Comparison of ENCODE assay signal across 31 cellular contexts in genomic region chr5:141077826-141078225, GRCh38. TPM values are rescaled to one million over a fixed set of nuclear protein-coding genes. Genes with fewer than 3 reads are reported as not detected.
A peak's percentile ranks its signal among the peaks of the same experiment; 100 is the strongest.
DNase-seq lines count a peak whose midpoint lies in the region; ATAC-seq and TF ChIP-seq lines count a peak whose summit lies in the region.
"Had no signal": no experiment of that assay in that cellular context is flagged by ENCODE, and none has a peak within 500 bp of the region (broad histone marks: within the 10 kb centered on the region; RNA-seq: fewer than 3 reads in every experiment).

No MANE protein-coding gene starts in this region.

- no peaks in the 10 kb centered on the region for H3K4me1 ChIP-seq in heart left ventricle
- H3K4me1 ChIP-seq in HUES48 (ENCODE audit: control insufficient read depth, insufficient read depth, low read length), result no peaks in the 10 kb centered on the region
- H3K4me1 ChIP-seq in body of pancreas, result no peaks in the 10 kb centered on the region
- no peaks in the 10 kb centered on the region for H3K4me1 ChIP-seq in subcutaneous abdominal adipose tissue (ENCODE audit: control insufficient read depth in 5 of 5, insufficient read depth in 5 of 5, low read length in 5 of 5)
- no peaks in the 10 kb centered on the region for H3K4me1 ChIP-seq in gastroesophageal sphincter
- H3K4me1 ChIP-seq: Caco-2, HAP-1, SJSA1 had no signal

- 37 to 52% (median 39%) methylated on average over 17 of the region's 17 CpGs for WGBS in heart left ventricle, 4 donors
- 36 to 42% methylated on average over 17 of the region's 17 CpGs for WGBS in body of pancreas, 2 donors
- WGBS in gastroesophageal sphincter (ENCODE audit: low coverage in 1 of 2), 2 donors, result 33 to 44% methylated on average over 8 to 17 of the region's 17 CpGs

- TF ChIP-seq EP300 in gastroesophageal sphincter (IDR thresholded peaks at IDR 0.05), result no peak

- H3K36me3 ChIP-seq in heart left ventricle, result no peaks in the 10 kb centered on the region
- H3K36me3 ChIP-seq in HUES48 (ENCODE audit: control insufficient read depth, insufficient read depth, low read length), result no peaks in the 10 kb centered on the region
- H3K36me3 ChIP-seq in body of pancreas (replicated peaks in 1 of 2; ENCODE audit: insufficient read depth in 1 of 2, low read depth in 2 of 2), result no peaks in the 10 kb centered on the region
- no peaks in the 10 kb centered on the region for H3K36me3 ChIP-seq in subcutaneous abdominal adipose tissue (ENCODE audit: control insufficient read depth in 5 of 5, insufficient read depth in 5 of 5, low read length in 5 of 5)
- H3K36me3 ChIP-seq in gastroesophageal sphincter, result no peaks in the 10 kb centered on the region
- H3K36me3 ChIP-seq: HAP-1, SJSA1 had no signal

- H3K9me3 ChIP-seq in heart left ventricle, result peaks cover 0 to 14% (median 0%) of the 10 kb centered on the region in 12 donors
- H3K9me3 ChIP-seq in HUES48 (ENCODE audit: control insufficient read depth, insufficient read depth, low read length), result no peaks in the 10 kb centered on the region
- H3K9me3 ChIP-seq in body of pancreas, result peaks cover 0 to 8% (median 0%) of the 10 kb centered on the region in 3 donors
- H3K9me3 ChIP-seq in subcutaneous abdominal adipose tissue (ENCODE audit: control insufficient read depth in 5 of 5, low read length in 5 of 5), result peaks cover 0 to 8% (median 0%) of the 10 kb centered on the region in 5 donors
- H3K9me3 ChIP-seq in gastroesophageal sphincter, result peaks cover 0 to 20% (median 0%) of the 10 kb centered on the region in 3 donors
- H3K9me3 ChIP-seq: Caco-2, HAP-1 had no signal

- H3K9ac ChIP-seq in HUES48 (ENCODE audit: low read depth, low read length) (no peak overlapping the region), subcutaneous abdominal adipose tissue (ENCODE audit: low read length in 5 of 5) (no peak overlapping the region)

- H3K27ac ChIP-seq in heart left ventricle (no peak overlapping the region), HUES48 (ENCODE audit: low read depth, low read length) (no peak overlapping the region), body of pancreas (peak overlapping the region in 1 of 4 donors; percentile 15), subcutaneous abdominal adipose tissue (ENCODE audit: low read depth, low read length) (no peak overlapping the region), gastroesophageal sphincter (no peak overlapping the region)
- H3K27ac ChIP-seq: SJSA1 had no signal

- TF ChIP-seq POLR2A in heart left ventricle (IDR thresholded peaks at IDR 0.05) (no peak), body of pancreas (IDR thresholded peaks at IDR 0.05) (no peak), gastroesophageal sphincter (IDR thresholded peaks at IDR 0.05) (no peak)

- H3K27me3 ChIP-seq in heart left ventricle (peaks cover 0 to 74% (median 9%) of the 10 kb centered on the region in 9 donors), HUES48 (ENCODE audit: control insufficient read depth, insufficient read depth, low read length) (no peaks in the 10 kb centered on the region), body of pancreas (peaks cover 0 to 6% of the 10 kb centered on the region in 2 donors), subcutaneous abdominal adipose tissue (ENCODE audit: control insufficient read depth in 5 of 5, insufficient read depth in 4 of 5, low read length in 5 of 5) (peaks cover 0 to 7% (median 0%) of the 10 kb centered on the region in 5 donors), gastroesophageal sphincter (peaks cover 47% of the 10 kb centered on the region)
- H3K27me3 ChIP-seq: SJSA1 had no signal

- ATAC-seq in heart left ventricle (no peak), Right ventricle myocardium superior (ENCODE audit: poor library complexity) (no peak), body of pancreas (peak; percentile 47), gastroesophageal sphincter (no peak), HG03469 (IDR thresholded peaks at IDR 0.05; ENCODE audit: unreplicated experiment) (no peak)
- ATAC-seq: activated naive CD4-positive, alpha-beta T cell treated with anti-CD3 and anti-CD28 coated beads, Interleukin-2, amount 50 U/mL, for 72 hours; left cardiac atrium; Panc1 had no signal

- intact Hi-C loops in heart left ventricle (cut with DNase I), result no loop called here
- intact Hi-C loops in Right ventricle myocardium superior (cut with DNase I), result no loop called here
- intact Hi-C loops in body of pancreas (cut with DNase I), result no loop called here

- TF ChIP-seq CTCF in heart left ventricle (IDR thresholded peaks at IDR 0.05) (no peak), body of pancreas (IDR thresholded peaks at IDR 0.05) (no peak), gastroesophageal sphincter (IDR thresholded peaks at IDR 0.05) (no peak)

- DNase-seq in heart left ventricle (no peak), Right ventricle myocardium superior (no peak), body of pancreas (peak in 3 of 4 donors; percentile 6 to 22 (median 19)), DMS 273 (lab: John Stamatoyannopoulos, UW; ENCODE audit: unreplicated experiment) (no peak)
- DNase-seq: activated CD4-positive, alpha-beta T cell treated with anti-CD3 and anti-CD28 coated beads for 4 hours; aorta; C1 segment of cervical spinal cord; Caco-2; caudate nucleus; dermis blood vessel endothelial cell; DND-41; left cardiac atrium; mesenchymal stem cell; NCI-H1417; NCI-H2081 treated with DMSO at 0.1 percent for 48 hours; NCI-H446 treated with DMSO at 0.1 percent for 48 hours; NK-92 treated with Interleukin-12 subunit alpha and Interleukin-12 subunit beta, amount 100 ng/mL, for 24 hours; small intestine; substantia nigra had no signal

- peak overlapping the region in 8 of 12 donors; percentile 7 to 34 (median 18) for H3K4me3 ChIP-seq in heart left ventricle
- H3K4me3 ChIP-seq in HUES48 (ENCODE audit: low read depth, low read length), result 0 out of 2 replicates have a peak overlapping the region, but pooled peaks have one; percentile 17
- H3K4me3 ChIP-seq in body of pancreas, result no peak overlapping the region
- H3K4me3 ChIP-seq in subcutaneous abdominal adipose tissue (ENCODE audit: low read depth in 1 of 5, low read length in 5 of 5), result peak overlapping the region; percentile 48 to 59 (median 52)
- H3K4me3 ChIP-seq in gastroesophageal sphincter, result peak overlapping the region in 1 of 2 donors; percentile 12
- H3K4me3 ChIP-seq: HAP-1, SJSA1 had no signal

RNA-seq across cellular contexts. Expression of gene PCDHB2, which starts 16.6 kb away (rescaled TPM):
- total RNA-seq in heart left ventricle (1 to 10 TPM in 8 of 9 donors, under 1 TPM in 1; 0.70 to 4.3 (median 2.3) TPM), Right ventricle myocardium superior (2.0 TPM), body of pancreas (1 to 10 TPM; 1.8 to 2.0 TPM), gastroesophageal sphincter (1 to 10 TPM; 1.4 to 3.0 (median 1.9) TPM)
- under 1 TPM; 0.50 to 0.69 TPM for polyA plus RNA-seq in heart left ventricle
- total RNA-seq: activated naive CD4-positive, alpha-beta T cell treated with anti-CD3 and anti-CD28 coated beads, Interleukin-2, amount 50 U/mL, for 72 hours had no signal

RNA-seq across cellular contexts. Expression of gene PCDHB3, which starts 22.4 kb away (rescaled TPM):
- 1 to 10 TPM in 6 of 9 donors, under 1 TPM in 3; 0.77 to 2.9 (median 1.1) TPM for total RNA-seq in heart left ventricle
- polyA plus RNA-seq in heart left ventricle, result under 1 TPM; 0.27 to 0.33 TPM
- total RNA-seq in Right ventricle myocardium superior, result 1.4 TPM
- 1 to 10 TPM; 1.3 to 1.8 TPM for total RNA-seq in body of pancreas
- 1 to 10 TPM in 3 of 4 donors, under 1 TPM in 1; 0.78 to 2.3 (median 2.0) TPM for total RNA-seq in gastroesophageal sphincter
- total RNA-seq: activated naive CD4-positive, alpha-beta T cell treated with anti-CD3 and anti-CD28 coated beads, Interleukin-2, amount 50 U/mL, for 72 hours; Caco-2; endothelial cell of umbilical vein had no signal

RNA-seq across cellular contexts. Expression of gene PCDHB1, which starts 26.7 kb away (rescaled TPM):
- total RNA-seq in heart left ventricle, result under 1 TPM in 2 of 9 donors, not detected in 7; 0.04 to 0.05 TPM
- polyA plus RNA-seq in heart left ventricle, result not detected
- total RNA-seq in Right ventricle myocardium superior, result not detected
- total RNA-seq in body of pancreas, result under 1 TPM; 0.26 to 0.66 TPM
- under 1 TPM in 2 of 4 donors, not detected in 2; 0.05 to 0.13 TPM for total RNA-seq in gastroesophageal sphincter
- total RNA-seq: activated naive CD4-positive, alpha-beta T cell treated with anti-CD3 and anti-CD28 coated beads, Interleukin-2, amount 50 U/mL, for 72 hours; aorta; Caco-2; dermis blood vessel endothelial cell; endothelial cell of umbilical vein; left cardiac atrium; M059J; myocyte; pulmonary artery endothelial cell; SJSA1 had no signal
- polyA plus RNA-seq: aorta, endothelial cell of umbilical vein had no signal

RNA-seq across cellular contexts. Expression of gene PCDHB4, which starts 43.8 kb away (rescaled TPM):
- 1 to 10 TPM in 8 of 9 donors, under 1 TPM in 1; 0.91 to 2.8 (median 1.6) TPM for total RNA-seq in heart left ventricle
- polyA plus RNA-seq in heart left ventricle, result under 1 TPM; 0.30 to 0.55 TPM
- 1.7 TPM for total RNA-seq in Right ventricle myocardium superior
- 1 to 10 TPM; 1.6 to 3.3 TPM for total RNA-seq in body of pancreas
- total RNA-seq in gastroesophageal sphincter, result 1 to 10 TPM; 2.8 to 5.6 (median 4.8) TPM
- total RNA-seq: activated naive CD4-positive, alpha-beta T cell treated with anti-CD3 and anti-CD28 coated beads, Interleukin-2, amount 50 U/mL, for 72 hours; Caco-2; endothelial cell of umbilical vein had no signal

RNA-seq across cellular contexts. Expression of gene PCDHB5, which starts 57.2 kb away (rescaled TPM):
- total RNA-seq in heart left ventricle, result 1 to 10 TPM; 1.4 to 6.4 (median 3.9) TPM
- polyA plus RNA-seq in heart left ventricle, result 1 to 10 TPM in 1 of 2 donors, under 1 TPM in 1; 0.69 to 1.6 TPM
- total RNA-seq in Right ventricle myocardium superior, result 1.3 TPM
- 10 to 100 TPM in 1 of 2 donors, 1 to 10 TPM in 1; 4.3 to 10.6 TPM for total RNA-seq in body of pancreas
- total RNA-seq in gastroesophageal sphincter, result 1 to 10 TPM; 3.2 to 8.6 (median 5.8) TPM
- total RNA-seq: Caco-2, M059J had no signal

Comparison
In these comparisons a context has a peak if more than half of its experiments do, and no peak if none do; other contexts are left out.
1. DNase-seq: peak in body of pancreas (3 of 4); none in heart left ventricle (0 of 5), Right ventricle myocardium superior (single experiment) and DMS 273 (single experiment).
2. H3K4me3 ChIP-seq: peak in heart left ventricle (8 of 12), HUES48 (single experiment) and subcutaneous abdominal adipose tissue (5 of 5); none in body of pancreas (0 of 2).